1 cellular context compared by ENCODE assay signal in genomic region chr7:101239191-101239950, GRCh38.
TF ChIP-seq lines count a peak whose summit lies in the region.

No MANE protein-coding gene starts in this region.

TF ChIP-seq in endothelial cell of umbilical vein, 7 proteins besides CTCF, POLR2A, EP300 and RAD21 (continued from another document):
- no peak for TF ChIP-seq MAX (IDR thresholded peaks at IDR 0.05; ENCODE audit: insufficient read depth, insufficient read length)
- TF ChIP-seq FOS (IDR thresholded peaks at IDR 0.05; ENCODE audit: borderline replicate concordance, insufficient read depth, low read length): no peak
- TF ChIP-seq POLR2AphosphoS5 (IDR thresholded peaks at IDR 0.05; ENCODE audit: insufficient read depth, low read depth, low read length): no peak
TF ChIP-seq in endothelial cell of umbilical vein: peak in this region for 0.
